In the genomic region with DNA sequence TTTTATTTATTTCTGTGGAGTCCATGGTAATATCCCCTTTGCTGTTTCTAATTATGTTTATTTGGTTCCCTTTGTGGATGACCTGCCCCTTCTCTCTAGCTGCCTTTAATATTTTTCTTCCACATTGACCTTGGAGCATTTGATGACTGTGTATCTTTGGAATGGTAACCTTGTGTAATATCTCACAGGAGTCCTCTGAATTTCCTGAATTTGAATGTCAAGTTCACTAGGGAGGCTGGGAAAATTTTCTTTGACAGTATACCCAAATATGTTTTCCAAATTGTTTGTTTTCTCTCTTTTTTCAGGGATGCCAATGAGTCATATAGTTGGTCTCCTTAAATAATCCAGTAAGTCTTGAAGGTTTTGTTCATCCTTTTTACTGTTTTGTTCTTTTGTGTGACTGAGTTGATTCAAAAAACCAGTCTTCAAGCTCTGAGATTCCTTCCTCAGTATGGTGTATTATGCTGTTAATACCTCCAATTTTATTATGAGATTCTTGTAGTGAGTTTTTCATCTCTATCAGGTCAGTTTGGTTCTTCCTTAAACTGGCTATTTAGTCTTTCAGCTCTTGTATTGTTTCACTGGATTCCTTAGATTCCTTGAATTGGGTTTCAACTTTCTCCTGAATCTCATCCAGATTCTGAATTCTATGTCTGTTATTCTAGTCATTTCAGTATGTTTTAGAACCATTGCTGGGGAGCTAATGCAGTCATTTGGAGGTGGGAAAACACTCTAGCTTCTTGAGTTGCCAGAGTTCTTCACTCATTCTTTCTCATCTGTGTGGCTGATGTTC, we compare ENCODE assay signal across 19 cellular contexts.
DNase-seq lines count a peak whose midpoint lies in the region; TF ChIP-seq lines count a peak whose summit lies in the region.
"Had no signal": no experiment of that assay in that cellular context is flagged by ENCODE, and none has a peak within 500 bp of the region (broad histone marks: within the 10 kb centered on the region; RNA-seq: fewer than 3 reads in every experiment).

No MANE protein-coding gene starts in this region.

- no peak overlapping the region for H3K4me3 ChIP-seq in choroid plexus epithelial cell (ENCODE audit: low read depth, low read length)
- H3K4me3 ChIP-seq: left lung, thoracic aorta had no signal

- no peak for TF ChIP-seq CTCF in AG09319 (IDR thresholded peaks at IDR 0.05; ENCODE audit: low read depth, low read length)
- TF ChIP-seq CTCF in choroid plexus epithelial cell (conservative IDR thresholded peaks at IDR 0.05; ENCODE audit: low read depth, low read length) = no peak

- DNase-seq in AG09319 (ENCODE audit: extremely low read depth, low read depth) (peak; percentile 77), M059J (ENCODE audit: low read depth) (peak; percentile 91), choroid plexus epithelial cell (ENCODE audit: low read depth) (peak; percentile 78), myocyte (ENCODE audit: low read depth) (peak; percentile 49), NCI-H510A (lab: John Stamatoyannopoulos, UW) (no peak), DMS79 treated with DMSO at 0.1 percent for 48 hours (lab: John Stamatoyannopoulos, UW) (no peak), NCI-H774 (lab: John Stamatoyannopoulos, UW) (no peak), ureter (ENCODE audit: low spot score) (no peak)
- DNase-seq: activated CD8-positive, alpha-beta memory T cell treated with anti-CD3 and anti-CD28 coated beads, Interleukin-2, amount 50 U/mL, for 48 hours; cerebellar nuclear complex; GOT3; hippocampal formation; left lung; naive thymus-derived CD8-positive, alpha-beta T cell; NCI-H1092; NCI-H2171 treated with DMSO at 0.1 percent for 48 hours; stimulated activated CD4-positive, alpha-beta T cell treated with anti-CD3 and anti-CD28 coated beads, Interleukin-2, amount 100 ng/mL, for 24 hours; T-helper 2 cell had no signal

Comparison
In these comparisons a context has a peak if more than half of its experiments do, and no peak if none do; other contexts are left out.
1. DNase-seq: peak in AG09319 (single experiment), M059J (single experiment), choroid plexus epithelial cell (single experiment) and myocyte (single experiment); none in NCI-H510A (single experiment), DMS79 treated with DMSO at 0.1 percent for 48 hours (single experiment), NCI-H774 (single experiment) and ureter (single experiment).